Comparison of ENCODE assay signal across 14 cellular contexts in the genomic region with DNA sequence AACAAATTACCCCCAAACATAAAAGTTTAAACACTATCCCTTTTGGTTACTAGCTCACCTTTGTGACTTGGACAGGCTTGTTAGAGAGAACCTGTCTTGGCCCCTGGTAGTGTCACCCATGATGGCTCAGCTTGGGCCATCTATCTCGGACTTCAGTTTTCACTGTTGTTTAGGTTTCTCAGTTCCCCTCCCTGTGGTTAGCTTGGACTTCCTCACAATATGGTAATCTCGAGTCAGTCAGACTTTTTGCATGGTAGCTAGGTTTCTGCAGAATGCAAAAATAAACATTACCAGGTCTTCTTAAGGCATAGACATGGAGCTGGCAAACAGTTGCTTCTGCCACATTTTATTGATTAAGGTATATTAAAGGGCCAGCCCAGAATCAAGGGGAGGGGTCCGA.
DNase-seq lines count a peak whose midpoint lies in the region; ATAC-seq and TF ChIP-seq lines count a peak whose summit lies in the region.
"Had no signal": no experiment of that assay in that cellular context is flagged by ENCODE, and none has a peak within 500 bp of the region (broad histone marks: within the 10 kb centered on the region; RNA-seq: fewer than 3 reads in every experiment).

No MANE protein-coding gene starts in this region.

- no peak overlapping the region for H3K27ac Mint-ChIP-seq in activated CD4-positive, alpha-beta T cell treated with anti-CD3 and anti-CD28 coated beads, Interleukin-2, amount 10 ng/mL, durations not matched to agents 7 days and 5 days
- no peak overlapping the region for H3K27ac Mint-ChIP-seq in mesothelial cell of epicardium

- H3K27me3 Mint-ChIP-seq in activated CD4-positive, alpha-beta T cell treated with anti-CD3 and anti-CD28 coated beads, Interleukin-2, amount 10 ng/mL, durations not matched to agents 7 days and 5 days, result no peaks in the 10 kb centered on the region
- no peaks in the 10 kb centered on the region for H3K27me3 Mint-ChIP-seq in mesothelial cell of epicardium (ENCODE audit: low read depth)
- H3K27me3 Mint-ChIP-seq: CD8-positive, alpha-beta memory T cell had no signal

- DNase-seq in NOMO-1 treated with dmso at 0.1 percent for 144 hours (lab: John Stamatoyannopoulos, UW; ENCODE audit: unreplicated experiment) (peak; percentile 13), mesothelial cell of epicardium (ENCODE audit: low spot score in 2 of 2, unreplicated experiment in 2 of 2) (no peak), amniotic stem cell (lab: John Stamatoyannopoulos, UW) (no peak), NCI-H510A (lab: John Stamatoyannopoulos, UW) (no peak)
- no peak for DNase-seq in activated CD4-positive, alpha-beta T cell treated with anti-CD3 and anti-CD28 coated beads, Interleukin-2, amount 10 ng/mL, durations not matched to agents 7 days and 5 days
- DNase-seq: activated T-cell treated with anti-CD3 and anti-CD28 coated beads, Interleukin-2, amount 50 U/mL, for 1 hour; caudate nucleus; CD8-positive, alpha-beta memory T cell; NCI-H69; T1000 had no signal

- CTCF ChIA-PET in activated CD4-positive, alpha-beta T cell treated with anti-CD3 and anti-CD28 coated beads, Interleukin-2, amount 10 ng/mL, durations not matched to agents 7 days and 5 days (lab: Charles Lee), result no interaction called here

- H3K4me3 Mint-ChIP-seq in activated CD4-positive, alpha-beta T cell treated with anti-CD3 and anti-CD28 coated beads, Interleukin-2, amount 10 ng/mL, durations not matched to agents 7 days and 5 days, result no peak overlapping the region
- no peak overlapping the region for H3K4me3 Mint-ChIP-seq in mesothelial cell of epicardium

- peaks cover 4% of the 10 kb centered on the region for H3K9me3 Mint-ChIP-seq in activated CD4-positive, alpha-beta T cell treated with anti-CD3 and anti-CD28 coated beads, Interleukin-2, amount 10 ng/mL, durations not matched to agents 7 days and 5 days
- peaks cover 3% of the 10 kb centered on the region for H3K9me3 Mint-ChIP-seq in mesothelial cell of epicardium

- no peak for TF ChIP-seq CTCF in mesothelial cell of epicardium (IDR thresholded peaks at IDR 0.05; ENCODE audit: unreplicated experiment)

- POLR2A ChIA-PET in activated CD4-positive, alpha-beta T cell treated with anti-CD3 and anti-CD28 coated beads, Interleukin-2, amount 10 ng/mL, durations not matched to agents 7 days and 5 days (lab: Charles Lee), result no interaction called here

- ATAC-seq in GM18861 (IDR thresholded peaks at IDR 0.05; ENCODE audit: unreplicated experiment), result peak; percentile 100
- peak; percentile 99 for ATAC-seq in GM21528 (IDR thresholded peaks at IDR 0.05; ENCODE audit: low FRiP score, unreplicated experiment)
- peak; percentile 100 for ATAC-seq in HG03103 (IDR thresholded peaks at IDR 0.05; ENCODE audit: low read depth, unreplicated experiment)
- ATAC-seq: K562 had no signal

- H3K36me3 Mint-ChIP-seq in activated CD4-positive, alpha-beta T cell treated with anti-CD3 and anti-CD28 coated beads, Interleukin-2, amount 10 ng/mL, durations not matched to agents 7 days and 5 days (ENCODE audit: low read depth), result no peaks in the 10 kb centered on the region
- no peaks in the 10 kb centered on the region for H3K36me3 Mint-ChIP-seq in mesothelial cell of epicardium
- H3K36me3 Mint-ChIP-seq: CD8-positive, alpha-beta memory T cell had no signal

- no peaks in the 10 kb centered on the region for H3K4me1 Mint-ChIP-seq in activated CD4-positive, alpha-beta T cell treated with anti-CD3 and anti-CD28 coated beads, Interleukin-2, amount 10 ng/mL, durations not matched to agents 7 days and 5 days
- H3K4me1 Mint-ChIP-seq in mesothelial cell of epicardium, result no peaks in the 10 kb centered on the region
